Comparison of ENCODE assay signal across 8 cellular contexts in the genomic region with DNA sequence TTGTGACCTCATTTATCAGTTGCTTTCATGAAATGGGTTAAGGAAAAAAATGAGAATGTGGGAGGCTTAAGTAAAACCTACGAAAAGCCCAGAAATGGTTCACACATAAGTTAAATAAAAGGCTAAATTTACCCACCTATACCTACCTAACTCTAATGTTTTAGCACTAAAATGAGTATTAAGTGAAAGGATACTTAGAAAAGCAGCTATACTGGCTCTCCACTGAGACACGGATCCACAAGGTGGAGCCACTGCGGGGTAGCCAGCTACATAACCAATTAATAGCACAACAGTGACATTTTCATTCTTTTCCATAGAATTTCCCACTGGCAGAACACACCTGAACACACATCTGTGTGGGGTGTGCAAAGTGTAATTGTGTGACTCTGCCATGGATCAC.
DNase-seq lines count a peak whose midpoint lies in the region; ATAC-seq and TF ChIP-seq lines count a peak whose summit lies in the region.

No MANE protein-coding gene starts in this region.

- intact Hi-C loops in Right ventricle myocardium inferior (cut with DNase I): loop anchor here (2.0 to 5.0 kb wide), 2 partner anchors 100 to 201 kb away; a partner anchor contains a TSS
- intact Hi-C loops in cardiac septum (cut with DNase I): loop anchor here (2.0 to 5.0 kb wide), 2 partner anchors 45 to 203 kb away; no protein-coding TSS in a partner anchor
- intact Hi-C loops in PC-9 (cut with micrococcal nuclease; ENCODE audit: unreplicated experiment): no loop called here

- H3K4me2 ChIP-seq in PC-9: no peak overlapping the region

- H3K9me2 ChIP-seq in PC-9 (ENCODE audit: insufficient read depth): no peaks in the 10 kb centered on the region

- BruUV-seq in PC-9 (replicated peaks; lab: Mats Ljungman, UMichigan): no TSS peak

- H3K27ac ChIP-seq in PC-9: no peak overlapping the region

- TF ChIP-seq CTCF in PC-9 (conservative IDR thresholded peaks at IDR 0.05) (peak; percentile 42), cardiac fibroblast (IDR thresholded peaks at IDR 0.05; ENCODE audit: low read depth, low read length) (peak; percentile 75)

- peaks cover 66% of the 10 kb centered on the region for H3K79me2 ChIP-seq in PC-9 (ENCODE audit: low read depth)

- H3F3A ChIP-seq in PC-9 (ENCODE audit: insufficient read depth, low read depth): peaks cover 29% of the 10 kb centered on the region

- H3K36me3 ChIP-seq in PC-9 (ENCODE audit: low read depth): no peaks in the 10 kb centered on the region

- CTCF ChIA-PET in PC-9 (lab: Charles Lee): no interaction called here

- H4K20me1 ChIP-seq in PC-9 (ENCODE audit: insufficient read depth): no peaks in the 10 kb centered on the region

- no peaks in the 10 kb centered on the region for H3K27me3 ChIP-seq in PC-9 (ENCODE audit: insufficient read depth, low read depth)

- no peaks in the 10 kb centered on the region for H3K9me3 ChIP-seq in PC-9 (ENCODE audit: insufficient read depth, low read depth)

- H3K4me3 ChIP-seq in PC-9 (no peak overlapping the region), cardiac fibroblast (replicated peaks in 1 of 2; ENCODE audit: low read depth in 2 of 2, low read length in 2 of 2) (no peak overlapping the region)

- ATAC-seq in Right ventricle myocardium inferior: no peak
- ATAC-seq in HG03280 (IDR thresholded peaks at IDR 0.05; ENCODE audit: unreplicated experiment): no peak
- ATAC-seq in HG02973 (IDR thresholded peaks at IDR 0.05; ENCODE audit: unreplicated experiment): no peak

- no peak overlapping the region for H2AFZ ChIP-seq in PC-9

- POLR2A ChIA-PET in PC-9 (lab: Charles Lee; ENCODE audit: unreplicated experiment): no interaction called here

- H3K4me1 ChIP-seq in PC-9 (replicated peaks; ENCODE audit: insufficient read depth): peaks cover 34% of the 10 kb centered on the region

- peak; percentile 62 for DNase-seq in Right ventricle myocardium inferior (ENCODE audit: missing footprints)
- DNase-seq in cardiac septum (ENCODE audit: low spot score): no peak
- DNase-seq in PC-9: peak in 1 of 2 experiments; percentile 12
- DNase-seq in cardiac fibroblast (ENCODE audit: low read depth in 2 of 2): peak; percentile 61 to 65
- DNase-seq in medulla oblongata (ENCODE audit: extremely low spot score): peak; percentile 64
- no peak for DNase-seq in ureter (ENCODE audit: low spot score)

Comparison
In these comparisons a context has a peak if more than half of its experiments do, and no peak if none do; other contexts are left out.
1. DNase-seq: peak in Right ventricle myocardium inferior (single experiment), cardiac fibroblast (2 of 2) and medulla oblongata (single experiment); none in cardiac septum (single experiment) and ureter (single experiment).